In the genomic region with DNA sequence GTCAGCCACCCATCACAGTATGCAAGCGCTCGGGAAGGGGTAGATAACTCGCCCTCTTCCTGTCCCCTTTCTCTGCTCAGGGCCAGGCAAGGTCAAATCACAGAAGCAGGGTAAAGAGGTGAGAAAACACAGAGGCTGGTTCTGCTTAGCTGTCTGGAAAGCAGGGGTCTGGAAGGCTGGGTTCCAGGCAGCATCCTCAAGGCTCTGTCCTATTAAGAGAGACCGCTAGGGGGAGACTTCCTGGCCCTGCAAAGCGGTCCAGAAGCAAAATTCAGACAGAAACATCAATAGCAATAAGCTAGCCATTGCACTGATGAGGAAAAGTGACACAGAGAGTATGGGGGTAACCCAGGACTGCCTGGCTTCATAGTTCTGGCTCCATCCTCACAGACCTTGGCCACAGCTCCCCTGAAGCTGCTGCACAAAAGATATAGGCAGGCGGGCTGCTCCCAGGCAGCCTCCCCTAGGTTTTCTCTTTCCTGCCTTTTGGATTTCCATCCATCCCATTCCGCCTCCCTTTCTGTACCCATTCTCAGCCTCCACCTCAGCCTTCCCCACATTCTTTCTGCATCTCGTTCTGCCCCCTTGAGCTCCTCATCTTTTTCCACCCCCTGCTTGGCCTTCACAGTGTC, we compare ENCODE assay signal across 9 cellular contexts.
A peak's percentile ranks its signal among the peaks of the same experiment; 100 is the strongest.
DNase-seq lines count a peak whose midpoint lies in the region; ATAC-seq and TF ChIP-seq lines count a peak whose summit lies in the region.
"Had no signal": no experiment of that assay in that cellular context is flagged by ENCODE, and none has a peak within 500 bp of the region (broad histone marks: within the 10 kb centered on the region; RNA-seq: fewer than 3 reads in every experiment).

No MANE protein-coding gene starts in this region.

- ATAC-seq in HG02885 (IDR thresholded peaks at IDR 0.05; ENCODE audit: poor library complexity, unreplicated experiment) = no peak
- ATAC-seq in activated T-helper 17 cell treated with anti-CD3 and anti-CD28 coated beads, Interleukin-2, amount 50 U/mL, for 72 hours (replicated peaks) = no peak

- H3K14ac ChIP-seq in H9 (ENCODE audit: insufficient read depth, low read length) = no peak overlapping the region

- H3F3A ChIP-seq in SU-DHL-6 (ENCODE audit: insufficient read depth) = no peaks in the 10 kb centered on the region

- H4K20me1 ChIP-seq in H9 (ENCODE audit: control insufficient read depth, insufficient read depth, insufficient read length) = no peaks in the 10 kb centered on the region
- no peaks in the 10 kb centered on the region for H4K20me1 ChIP-seq in SU-DHL-6 (ENCODE audit: low read depth, low read length)

- H3T11ph ChIP-seq in H9 (ENCODE audit: low read length) = no peak overlapping the region

- peak; percentile 77 for TF ChIP-seq CTCF in AG10803 (conservative IDR thresholded peaks at IDR 0.05; ENCODE audit: low read length)
- TF ChIP-seq CTCF in H9 (conservative IDR thresholded peaks at IDR 0.05) = peak; percentile 85
- TF ChIP-seq CTCF in SU-DHL-6 (IDR thresholded peaks at IDR 0.05; ENCODE audit: insufficient read depth, low read length, poor library complexity, severe bottlenecking) = peak; percentile 52
- peak in 3 of 6 experiments; percentile 21 to 37 (median 25) for TF ChIP-seq CTCF in Peyer's patch (IDR thresholded peaks at IDR 0.05)
- TF ChIP-seq CTCF in suprapubic skin (IDR thresholded peaks at IDR 0.05) = peak in 1 of 2 donors; percentile 39

- H3K36me3 ChIP-seq in SU-DHL-6 (ENCODE audit: low read length) = no peaks in the 10 kb centered on the region
- no peaks in the 10 kb centered on the region for H3K36me3 ChIP-seq in Peyer's patch
- H3K36me3 ChIP-seq in suprapubic skin = no peaks in the 10 kb centered on the region

- H2BK20ac ChIP-seq in H9 (ENCODE audit: low read depth, low read length, poor library complexity, severe bottlenecking) = no peak overlapping the region

- H3K4me2 ChIP-seq in H9 (ENCODE audit: insufficient read depth, insufficient read length, low read length) (no peak overlapping the region), SU-DHL-6 (ENCODE audit: low read depth, low read length, poor library complexity, severe bottlenecking) (no peak overlapping the region)

- peaks cover 3 to 6% of the 10 kb centered on the region in 2 experiments; a peak in 4 of 5 replicates for H3K9me3 Mint-ChIP-seq in H9
- peaks cover 10% of the 10 kb centered on the region for H3K9me3 Mint-ChIP-seq in activated T-helper 17 cell treated with anti-CD3 and anti-CD28 coated beads, Interleukin-2, amount 50 U/mL, for 72 hours
- H3K9me3 Mint-ChIP-seq: stimulated activated naive CD8-positive, alpha-beta T cell treated with anti-CD3 and anti-CD28 coated beads, Interleukin-15, Interleukin-2, amounts not matched to agents 100 ng/mL and 50 ng/mL, for 24 hours had no signal

- H3K23me2 ChIP-seq in H9 (ENCODE audit: insufficient read length, low read depth, low read length, poor library complexity, severe bottlenecking) = no peaks in the 10 kb centered on the region

- no peak overlapping the region for H4K5ac ChIP-seq in H9 (ENCODE audit: insufficient read length, low read depth, low read length)

- H3K27me3 ChIP-seq in H9 (ENCODE audit: insufficient read depth, low read length) (no peaks in the 10 kb centered on the region), SU-DHL-6 (ENCODE audit: low read length) (no peaks in the 10 kb centered on the region), Peyer's patch (no peaks in the 10 kb centered on the region), suprapubic skin (no peaks in the 10 kb centered on the region)

- WGBS in H9 (ENCODE audit: extremely low coverage, insufficient read length, low lambda C conversion rate) = no CpG with 5 or more reads among the region's 8 CpGs
- 68% methylated on average over 8 of the region's 8 CpGs for WGBS in suprapubic skin

- H3K23ac ChIP-seq in H9 (ENCODE audit: insufficient read length, low read depth, low read length) = no peak overlapping the region

- no peak overlapping the region for H3K9ac ChIP-seq in H9 (ENCODE audit: extremely low read depth, insufficient read length, low read length)
- no peak overlapping the region for H3K9ac ChIP-seq in SU-DHL-6 (ENCODE audit: low read length)

- no peak overlapping the region for H2AK5ac ChIP-seq in H9 (ENCODE audit: insufficient read length, low read length)

- H3K9me2 ChIP-seq in SU-DHL-6 (replicated peaks; ENCODE audit: insufficient read depth, low read length) = no peaks in the 10 kb centered on the region

- H4K8ac ChIP-seq in H9 (replicated peaks; ENCODE audit: insufficient read length, low read depth, low read length) = no peak overlapping the region

- H3K4me1 Mint-ChIP-seq in H9 = peaks cover 11 to 13% of the 10 kb centered on the region in 2 experiments; a peak in 3 of 4 replicates
- no peaks in the 10 kb centered on the region for H3K4me1 Mint-ChIP-seq in activated T-helper 17 cell treated with anti-CD3 and anti-CD28 coated beads, Interleukin-2, amount 50 U/mL, for 72 hours

- no peak overlapping the region for H3K4ac ChIP-seq in H9 (ENCODE audit: low read depth, low read length)

- H4K91ac ChIP-seq in H9 (ENCODE audit: insufficient read length, low read depth, low read length) = no peak overlapping the region

- H3K4me1 ChIP-seq in H9 (ENCODE audit: insufficient read depth, low read length) (no peaks in the 10 kb centered on the region), Peyer's patch (no peaks in the 10 kb centered on the region), suprapubic skin (no peaks in the 10 kb centered on the region)

- no peak overlapping the region for H3K4me3 Mint-ChIP-seq in H9
- H3K4me3 Mint-ChIP-seq in activated T-helper 17 cell treated with anti-CD3 and anti-CD28 coated beads, Interleukin-2, amount 50 U/mL, for 72 hours = no peak overlapping the region
- H3K4me3 Mint-ChIP-seq: stimulated activated naive CD8-positive, alpha-beta T cell treated with anti-CD3 and anti-CD28 coated beads, Interleukin-15, Interleukin-2, amounts not matched to agents 100 ng/mL and 50 ng/mL, for 24 hours had no signal

- H3K9me3 ChIP-seq in H9 (ENCODE audit: control insufficient read depth, low read depth, low read length) (no peaks in the 10 kb centered on the region), SU-DHL-6 (ENCODE audit: insufficient read depth, low read length) (no peaks in the 10 kb centered on the region), Peyer's patch (no peaks in the 10 kb centered on the region), suprapubic skin (no peaks in the 10 kb centered on the region)

- TF ChIP-seq POLR2A in Peyer's patch (IDR thresholded peaks at IDR 0.05) (no peak), suprapubic skin (IDR thresholded peaks at IDR 0.05) (no peak)

- no peak for TF ChIP-seq EP300 in suprapubic skin (IDR thresholded peaks at IDR 0.05)

- H2BK12ac ChIP-seq in H9 (ENCODE audit: insufficient read length, low read depth, low read length) = no peak overlapping the region

- H2AFZ ChIP-seq in H9 (ENCODE audit: low read length) = no peak overlapping the region
- H2AFZ ChIP-seq in SU-DHL-6 (ENCODE audit: low read depth, low read length, severe bottlenecking) = no peak overlapping the region

- H3K18ac ChIP-seq in H9 (ENCODE audit: insufficient read length, low read depth, low read length) = no peak overlapping the region

- H2BK120ac ChIP-seq in H9 (ENCODE audit: low read depth, low read length, poor library complexity, severe bottlenecking) = no peak overlapping the region

- no peak overlapping the region for H2BK5ac ChIP-seq in H9 (ENCODE audit: insufficient read length, low read length)

- no peaks in the 10 kb centered on the region for H3K79me2 ChIP-seq in H9 (ENCODE audit: insufficient read depth, low read length)
- no peaks in the 10 kb centered on the region for H3K79me2 ChIP-seq in SU-DHL-6 (ENCODE audit: insufficient read depth, low read length)

- no peaks in the 10 kb centered on the region for H3K79me1 ChIP-seq in H9 (ENCODE audit: insufficient read depth, low read depth, low read length, poor library complexity, severe bottlenecking)

- H3K4me3 ChIP-seq in AG10803 (ENCODE audit: low read length) = no peak overlapping the region
- no peak overlapping the region for H3K4me3 ChIP-seq in SU-DHL-6 (ENCODE audit: insufficient read depth, low read length, poor library complexity, severe bottlenecking)
- no peak overlapping the region for H3K4me3 ChIP-seq in Peyer's patch
- H3K4me3 ChIP-seq in suprapubic skin = no peak overlapping the region

- DNase-seq in AG10803 (ENCODE audit: low read depth) = peak; percentile 31
- DNase-seq in H9 = peak; percentile 55
- peak; percentile 42 for DNase-seq in iris pigment epithelial cell (ENCODE audit: low read depth)
- no peak for DNase-seq in Peyer's patch
- DNase-seq in suprapubic skin (ENCODE audit: low spot score in 2 of 2) = no peak

- H3K27ac ChIP-seq in H9 (ENCODE audit: insufficient read length, low read depth, low read length) (no peak overlapping the region), SU-DHL-6 (ENCODE audit: low read depth, low read length) (no peak overlapping the region), Peyer's patch (no peak overlapping the region), suprapubic skin (no peak overlapping the region)

- peaks cover 0 to 3% (median 3%) of the 10 kb centered on the region in 3 experiments; a peak in 4 of 7 replicates for H3K36me3 Mint-ChIP-seq in H9 (ENCODE audit: insufficient read depth in 1 of 3, low read depth in 3 of 3)
- no peaks in the 10 kb centered on the region for H3K36me3 Mint-ChIP-seq in activated T-helper 17 cell treated with anti-CD3 and anti-CD28 coated beads, Interleukin-2, amount 50 U/mL, for 72 hours (ENCODE audit: low read depth)

- no peak overlapping the region for H2BK15ac ChIP-seq in H9 (ENCODE audit: low read depth, low read length)

- H3K56ac ChIP-seq in H9 (ENCODE audit: insufficient read length, low read depth, low read length) = no peak overlapping the region

- H3K27me3 Mint-ChIP-seq in H9 (ENCODE audit: low read depth) = peaks cover 10% of the 10 kb centered on the region
- H3K27me3 Mint-ChIP-seq in activated T-helper 17 cell treated with anti-CD3 and anti-CD28 coated beads, Interleukin-2, amount 50 U/mL, for 72 hours = peaks cover 9% of the 10 kb centered on the region
- H3K27me3 Mint-ChIP-seq: stimulated activated naive CD8-positive, alpha-beta T cell treated with anti-CD3 and anti-CD28 coated beads, Interleukin-15, Interleukin-2, amounts not matched to agents 100 ng/mL and 50 ng/mL, for 24 hours had no signal

- H3K27ac Mint-ChIP-seq in H9 = no peak overlapping the region
- no peak overlapping the region for H3K27ac Mint-ChIP-seq in activated T-helper 17 cell treated with anti-CD3 and anti-CD28 coated beads, Interleukin-2, amount 50 U/mL, for 72 hours
- H3K27ac Mint-ChIP-seq: stimulated activated naive CD8-positive, alpha-beta T cell treated with anti-CD3 and anti-CD28 coated beads, Interleukin-15, Interleukin-2, amounts not matched to agents 100 ng/mL and 50 ng/mL, for 24 hours had no signal

Comparison
In these comparisons a context has a peak if more than half of its experiments do, and no peak if none do; other contexts are left out.
1. DNase-seq: peak in AG10803 (single experiment), H9 (single experiment) and iris pigment epithelial cell (single experiment); none in Peyer's patch (0 of 3) and suprapubic skin (0 of 2).